ENCODE assay signal across 18 cellular contexts in genomic region chr3:130826516-130826915, GRCh38.
DNase-seq lines count a peak whose midpoint lies in the region; ATAC-seq and TF ChIP-seq lines count a peak whose summit lies in the region.
"Had no signal": no experiment of that assay in that cellular context is flagged by ENCODE, and none has a peak within 500 bp of the region (broad histone marks: within the 10 kb centered on the region; RNA-seq: fewer than 3 reads in every experiment).

No MANE protein-coding gene starts in this region.

- no TSS peak for BruUV-seq in PC-9 (replicated peaks; lab: Mats Ljungman, UMichigan)

- peak overlapping the region; percentile 28 for H3K4me2 ChIP-seq in PC-9

- H3K79me2 ChIP-seq in PC-9 (ENCODE audit: low read depth), result no peaks in the 10 kb centered on the region

- ATAC-seq in left colon (peak; percentile 40), upper lobe of left lung (ENCODE audit: low FRiP score in 2 of 2) (no peak)

- intact Hi-C loops in PC-9 (cut with micrococcal nuclease; ENCODE audit: unreplicated experiment) (no loop called here), left colon (cut with DNase I, micrococcal nuclease) (no loop called here), ovary (cut with DNase I) (no loop called here)

- no peaks in the 10 kb centered on the region; the same call in 1 of the 2 replicates for H3F3A ChIP-seq in PC-9 (ENCODE audit: insufficient read depth, low read depth)

- 71 to 77% methylated on average over 1 of the region's 1 CpG for WGBS in upper lobe of left lung, 2 donors
- 74 to 84% (median 84%) methylated on average over 1 of the region's 1 CpG for WGBS in ovary, 3 donors

- TF ChIP-seq EP300 in upper lobe of left lung (IDR thresholded peaks at IDR 0.05) (no peak), ovary (IDR thresholded peaks at IDR 0.05) (no peak)

- no peaks in the 10 kb centered on the region for H4K20me1 ChIP-seq in PC-9 (ENCODE audit: insufficient read depth)

- H3K4me1 ChIP-seq in PC-9 (replicated peaks; ENCODE audit: insufficient read depth) (peaks cover 12% of the 10 kb centered on the region), upper lobe of left lung (peaks cover 0 to 15% (median 0%) of the 10 kb centered on the region in 4 donors), SJCRH30 (peaks cover 7% of the 10 kb centered on the region), ovary (ENCODE audit: insufficient read depth) (no peaks in the 10 kb centered on the region)

- CTCF ChIA-PET in PC-9 (lab: Charles Lee), result interaction anchor here (0.5 kb wide), 1 partner anchor 535 kb away, joined by 3 read pairs; no protein-coding TSS in a partner anchor

- no peak for TF ChIP-seq CTCF in PC-9 (conservative IDR thresholded peaks at IDR 0.05)
- no peak for TF ChIP-seq CTCF in epithelial cell of esophagus (IDR thresholded peaks at IDR 0.05; ENCODE audit: insufficient read depth, low read depth, low read length, missing control alignments)
- TF ChIP-seq CTCF in upper lobe of left lung (IDR thresholded peaks at IDR 0.05), result no peak
- no peak for TF ChIP-seq CTCF in ovary (IDR thresholded peaks at IDR 0.05)

- peak overlapping the region; percentile 46; the same call in 1 of the 2 replicates for H2AFZ ChIP-seq in PC-9

- no peaks in the 10 kb centered on the region for H3K27me3 ChIP-seq in PC-9 (ENCODE audit: insufficient read depth, low read depth)
- H3K27me3 ChIP-seq in upper lobe of left lung, result no peaks in the 10 kb centered on the region
- H3K27me3 ChIP-seq in SJCRH30, result no peaks in the 10 kb centered on the region
- no peaks in the 10 kb centered on the region for H3K27me3 ChIP-seq in ovary
- H3K27me3 ChIP-seq: BE2C had no signal

- H3K9me3 ChIP-seq in PC-9 (ENCODE audit: insufficient read depth, low read depth) (no peaks in the 10 kb centered on the region), upper lobe of left lung (no peaks in the 10 kb centered on the region), SJCRH30 (replicated peaks) (no peaks in the 10 kb centered on the region), ovary (no peaks in the 10 kb centered on the region)
- H3K9me3 ChIP-seq: BE2C had no signal

- peak; percentile 1 for DNase-seq in ELR (ENCODE audit: low read depth)
- DNase-seq in PC-9, result peak; percentile 44 to 71
- peak; percentile 55 for DNase-seq in epithelial cell of esophagus (ENCODE audit: low read depth)
- no peak for DNase-seq in left colon
- no peak for DNase-seq in upper lobe of left lung
- no peak for DNase-seq in UCSD-AML1 (lab: John Stamatoyannopoulos, UW; ENCODE audit: unreplicated experiment)
- no peak for DNase-seq in SJCRH30
- DNase-seq in ovary, result no peak
- DNase-seq: BE2C, H7, Kasumi-1, MM.1S, NCI-H1048, NCI-H1417 treated with DMSO at 0.1 percent for 48 hours, NCI-H187 treated with DMSO at 0.1 percent for 48 hours, NCI-H2107, NCI-H446 treated with DMSO at 0.1 percent for 48 hours, NCI-H526 treated with DMSO at 0.1 percent for 48 hours had no signal

- H3K36me3 ChIP-seq in PC-9 (ENCODE audit: low read depth), result no peaks in the 10 kb centered on the region
- no peaks in the 10 kb centered on the region for H3K36me3 ChIP-seq in upper lobe of left lung
- no peaks in the 10 kb centered on the region for H3K36me3 ChIP-seq in SJCRH30
- H3K36me3 ChIP-seq in ovary, result no peaks in the 10 kb centered on the region
- H3K36me3 ChIP-seq: BE2C had no signal

- H3K9me2 ChIP-seq in PC-9 (ENCODE audit: insufficient read depth), result no peaks in the 10 kb centered on the region

- peak overlapping the region; percentile 40; the same call in 1 of the 2 replicates for H3K27ac ChIP-seq in PC-9
- no peak overlapping the region for H3K27ac ChIP-seq in upper lobe of left lung
- no peak overlapping the region for H3K27ac ChIP-seq in SJCRH30
- no peak overlapping the region for H3K27ac ChIP-seq in ovary

- TF ChIP-seq POLR2A in upper lobe of left lung (IDR thresholded peaks at IDR 0.05), result no peak
- no peak for TF ChIP-seq POLR2A in ovary (IDR thresholded peaks at IDR 0.05)

- POLR2A ChIA-PET in PC-9 (lab: Charles Lee; ENCODE audit: unreplicated experiment), result no interaction called here

- H3K4me3 ChIP-seq in PC-9 (no peak overlapping the region), epithelial cell of esophagus (ENCODE audit: low read length) (no peak overlapping the region), upper lobe of left lung (no peak overlapping the region), SJCRH30 (no peak overlapping the region), ovary (no peak overlapping the region)

Comparison
In these comparisons a context has a peak if more than half of its experiments do, and no peak if none do; other contexts are left out.
1. DNase-seq: peak in ELR (single experiment), PC-9 (2 of 2) and epithelial cell of esophagus (single experiment); none in left colon (0 of 2), upper lobe of left lung (0 of 2), UCSD-AML1 (single experiment), SJCRH30 (0 of 2) and ovary (0 of 5).